1 cellular context compared by ENCODE assay signal in genomic region chr1:14334336-14335176, GRCh38.
TF ChIP-seq lines count a peak whose summit lies in the region.

No MANE protein-coding gene starts in this region.

TF ChIP-seq in HCT116, 20 proteins besides CTCF, POLR2A, EP300 and RAD21 (continued from another document):
- TF ChIP-seq ZBTB33 (IDR thresholded peaks at IDR 0.05; ENCODE audit: extremely low read depth, insufficient replicate concordance, low read length) (no peak), ELF1 (IDR thresholded peaks at IDR 0.05; ENCODE audit: borderline replicate concordance, low read depth) (no peak), EZH2phosphoT487 (IDR thresholded peaks at IDR 0.05; ENCODE audit: borderline replicate concordance) (no peak), ZNF274 (IDR thresholded peaks at IDR 0.05; ENCODE audit: low read depth, low read length) (no peak), JUND (IDR thresholded peaks at IDR 0.05) (no peak)
